ENCODE assay signal across 28 cellular contexts in the genomic region with DNA sequence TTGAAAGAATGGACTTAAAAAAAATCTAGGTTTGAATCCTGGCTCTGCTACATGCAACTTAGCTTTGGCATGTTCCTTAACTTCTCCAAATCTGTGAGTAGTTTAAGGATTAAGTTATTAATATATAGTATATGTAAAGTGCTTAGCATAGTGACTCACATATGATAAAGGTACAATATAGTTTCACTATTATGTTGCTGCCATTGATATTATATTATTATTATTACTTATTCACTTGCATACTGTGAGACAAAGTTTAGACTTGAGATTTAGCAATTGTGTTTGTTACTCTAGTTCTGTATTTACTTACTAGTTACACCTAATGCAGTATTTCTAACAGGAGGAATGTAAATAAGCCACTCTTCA. TPM values are rescaled to one million over a fixed set of nuclear protein-coding genes. Genes with fewer than 3 reads are reported as not detected.
DNase-seq lines count a peak whose midpoint lies in the region; ATAC-seq lines count a peak whose summit lies in the region.
"Had no signal": no experiment of that assay in that cellular context is flagged by ENCODE, and none has a peak within 500 bp of the region (broad histone marks: within the 10 kb centered on the region; RNA-seq: fewer than 3 reads in every experiment).

No MANE protein-coding gene starts in this region.

- peaks cover 8 to 27% (median 12%) of the 10 kb centered on the region in 3 donors for H3K4me1 Mint-ChIP-seq in IgD-negative memory B cell
- H3K4me1 Mint-ChIP-seq: activated CD4-positive, alpha-beta T cell treated with anti-CD3 and anti-CD28 coated beads, Interleukin-2, amount 10 ng/mL, durations not matched to agents 24 days and 14 days; H9 had no signal

- ATAC-seq in GM18498 (IDR thresholded peaks at IDR 0.05; ENCODE audit: unreplicated experiment) (peak; percentile 37), GM19452 (IDR thresholded peaks at IDR 0.05; ENCODE audit: unreplicated experiment) (peak; percentile 25), HG03060 (IDR thresholded peaks at IDR 0.05; ENCODE audit: low read depth, unreplicated experiment) (peak; percentile 22), HG03439 (IDR thresholded peaks at IDR 0.05; ENCODE audit: unreplicated experiment) (no peak), left lobe of liver (no peak)
- ATAC-seq: A549; naive thymus-derived CD8-positive, alpha-beta T cell had no signal

- H3K36me3 Mint-ChIP-seq in IgD-negative memory B cell, result no peaks in the 10 kb centered on the region
- H3K36me3 Mint-ChIP-seq: naive thymus-derived CD8-positive, alpha-beta T cell had no signal

- H3K27me3 Mint-ChIP-seq in IgD-negative memory B cell, result no peaks in the 10 kb centered on the region
- H3K27me3 Mint-ChIP-seq: activated CD4-positive, alpha-beta T cell treated with anti-CD3 and anti-CD28 coated beads, Interleukin-2, amount 10 ng/mL, durations not matched to agents 24 days and 14 days had no signal

- peak overlapping the region in 2 of 3 donors; percentile 41 to 58 for H3K27ac Mint-ChIP-seq in IgD-negative memory B cell
- H3K27ac Mint-ChIP-seq: activated CD4-positive, alpha-beta T cell treated with anti-CD3 and anti-CD28 coated beads, Interleukin-2, amount 10 ng/mL, durations not matched to agents 24 days and 14 days; naive thymus-derived CD8-positive, alpha-beta T cell; T-helper 1 cell treated with Interleukin-12 subunit alpha and Interleukin-12 subunit beta and Interleukin-4 antibody, amounts not matched to agents 30 μg/mL and 1 μg/mL, for 36 hours had no signal

- peaks cover 0 to 4% (median 0%) of the 10 kb centered on the region in 3 donors for H3K9me3 Mint-ChIP-seq in IgD-negative memory B cell
- H3K9me3 Mint-ChIP-seq: activated CD4-positive, alpha-beta T cell treated with anti-CD3 and anti-CD28 coated beads, Interleukin-2, amount 10 ng/mL, durations not matched to agents 24 days and 14 days; H9; T-helper 1 cell treated with Interleukin-12 subunit alpha and Interleukin-12 subunit beta and Interleukin-4 antibody, amounts not matched to agents 30 μg/mL and 1 μg/mL, for 36 hours had no signal

- H3K4me3 Mint-ChIP-seq in IgD-negative memory B cell, result peak overlapping the region in 1 of 4 donors; percentile 56
- H3K4me3 Mint-ChIP-seq: activated CD4-positive, alpha-beta T cell treated with anti-CD3 and anti-CD28 coated beads, Interleukin-2, amount 10 ng/mL, durations not matched to agents 24 days and 14 days; H9; T-helper 1 cell treated with Interleukin-12 subunit alpha and Interleukin-12 subunit beta and Interleukin-4 antibody, amounts not matched to agents 30 μg/mL and 1 μg/mL, for 36 hours had no signal

- no peak for DNase-seq in stimulated activated CD4-positive, alpha-beta T cell treated with anti-CD3 and anti-CD28 coated beads, Interleukin-15, amount 100 ng/mL, for 24 hours
- DNase-seq in NCI-H524 (lab: John Stamatoyannopoulos, UW) (no peak), left lobe of liver (ENCODE audit: low spot score) (no peak)
- DNase-seq: activated CD4-positive, alpha-beta T cell treated with anti-CD3 and anti-CD28 coated beads, Interleukin-2, amount 10 ng/mL, durations not matched to agents 24 days and 14 days; activated naive CD4-positive, alpha-beta T cell treated with anti-CD3 and anti-CD28 coated beads, Interleukin-2, amount 50 U/mL, for 16 hours; Caco-2; DND-41; glutamatergic neuron; H9; Kasumi-1; kidney glomerular epithelial cell; mesenchymal stem cell; naive thymus-derived CD8-positive, alpha-beta T cell; NCI-H1048; NCI-H187 treated with DMSO at 0.1 percent for 48 hours; NCI-H69; spleen; transverse colon had no signal

RNA-seq across cellular contexts. Expression of a gene that starts 25.7 kb away (rescaled TPM):
- polyA plus RNA-seq in IgD-negative memory B cell, result 0.54 TPM
- 0.18 TPM for total RNA-seq in left lobe of liver
- total RNA-seq: activated CD4-positive, alpha-beta T cell treated with anti-CD3 and anti-CD28 coated beads, Interleukin-2, amount 10 ng/mL, durations not matched to agents 24 days and 14 days; Caco-2; cardiac septum; naive thymus-derived CD8-positive, alpha-beta T cell; right atrium auricular region; RPMI7951 had no signal
- polyA plus RNA-seq: naive thymus-derived CD8-positive, alpha-beta T cell had no signal

Comparison
In these comparisons a context has a peak if more than half of its experiments do, and no peak if none do; other contexts are left out.
1. ATAC-seq: peak in GM18498 (single experiment), GM19452 (single experiment) and HG03060 (single experiment); none in HG03439 (single experiment) and left lobe of liver (single experiment).